8 cellular contexts compared by ENCODE assay signal in genomic region chr2:50746526-50746925, GRCh38.
A peak's percentile ranks its signal among the peaks of the same experiment; 100 is the strongest.
DNase-seq lines count a peak whose midpoint lies in the region; TF ChIP-seq lines count a peak whose summit lies in the region.

No MANE protein-coding gene starts in this region.

- H3K4me2 ChIP-seq in OCI-LY7 (ENCODE audit: low read length) = no peak overlapping the region

- DNase-seq in HEK293T (ENCODE audit: extremely low spot score) (peak; percentile 26), OCI-LY7 (ENCODE audit: low spot score) (peak; percentile 46), glutamatergic neuron (peak; percentile 60), stomach (no peak), NCI-H2107 (lab: John Stamatoyannopoulos, UW) (no peak)
- DNase-seq in activated CD8-positive, alpha-beta memory T cell treated with anti-CD3 and anti-CD28 coated beads, Interleukin-2, amount 50 U/mL, for 4 hours = no peak
- DNase-seq in activated CD4-positive, alpha-beta T cell treated with anti-CD3 and anti-CD28 coated beads for 1 hour = no peak

- H3K27ac Mint-ChIP-seq in glutamatergic neuron (ENCODE audit: unreplicated experiment) = no peak overlapping the region

- no peaks in the 10 kb centered on the region for H3K36me3 Mint-ChIP-seq in glutamatergic neuron (ENCODE audit: unreplicated experiment)

- H3K9me2 ChIP-seq in OCI-LY7 (ENCODE audit: insufficient read depth, low read length) = no peaks in the 10 kb centered on the region

- no peaks in the 10 kb centered on the region for H4K20me1 ChIP-seq in OCI-LY7 (ENCODE audit: insufficient read depth, low read length)

- BruUV-seq in OCI-LY7 (replicated peaks; lab: Mats Ljungman, UMichigan) = no TSS peak

- peaks cover 25% of the 10 kb centered on the region for H3K4me1 Mint-ChIP-seq in glutamatergic neuron (ENCODE audit: low read depth, unreplicated experiment)

- H3K9me3 ChIP-seq in OCI-LY7 (ENCODE audit: low read length) (no peaks in the 10 kb centered on the region), stomach (no peaks in the 10 kb centered on the region)

- H3K27ac ChIP-seq in OCI-LY7 (ENCODE audit: low read depth, low read length, poor library complexity, severe bottlenecking) = no peak overlapping the region
- H3K27ac ChIP-seq in stomach = no peak overlapping the region

- CTCF ChIA-PET in HEK293T (lab: Yijun Ruan, JAX) = interaction anchor here (0.9 kb wide), 1 partner anchor 18 kb away, joined by 3 read pairs; no protein-coding TSS in a partner anchor
- CTCF ChIA-PET in OCI-LY7 (lab: Charles Lee; ENCODE audit: unreplicated experiment) = no interaction called here

- no peak overlapping the region for H3K4me3 ChIP-seq in OCI-LY7 (ENCODE audit: low read depth, low read length, poor library complexity, severe bottlenecking)
- H3K4me3 ChIP-seq in stomach = no peak overlapping the region

- no peaks in the 10 kb centered on the region for H3K9me3 Mint-ChIP-seq in glutamatergic neuron (ENCODE audit: unreplicated experiment)

- H2AFZ ChIP-seq in OCI-LY7 (ENCODE audit: low read length) = no peak overlapping the region

- no peak for TF ChIP-seq POLR2A in stomach (IDR thresholded peaks at IDR 0.05)

- TF ChIP-seq CTCF in GM12873 (IDR thresholded peaks at IDR 0.05; ENCODE audit: insufficient read depth, low read depth, low read length, missing control alignments) (peak; percentile 71), OCI-LY7 (conservative IDR thresholded peaks at IDR 0.05; ENCODE audit: low read length) (peak; percentile 87), glutamatergic neuron (IDR thresholded peaks at IDR 0.05; ENCODE audit: partially characterized antibody, unreplicated experiment) (peak; percentile 76), stomach (IDR thresholded peaks at IDR 0.05) (no peak)

- no peaks in the 10 kb centered on the region for H3K4me1 ChIP-seq in OCI-LY7 (ENCODE audit: insufficient read depth, low read length, poor library complexity, severe bottlenecking)
- no peaks in the 10 kb centered on the region for H3K4me1 ChIP-seq in stomach

- no peaks in the 10 kb centered on the region for H3K36me3 ChIP-seq in OCI-LY7 (ENCODE audit: insufficient read depth, low read length)
- no peaks in the 10 kb centered on the region for H3K36me3 ChIP-seq in stomach

- no peaks in the 10 kb centered on the region for H3K79me2 ChIP-seq in OCI-LY7 (ENCODE audit: insufficient read depth, low read depth, low read length)

- POLR2A ChIA-PET in HEK293T (lab: Yijun Ruan, JAX) (no interaction called here), OCI-LY7 (lab: Charles Lee) (interaction anchor here (0.5 to 1.3 kb wide), 3 partner anchors 11 to 477 kb away, joined by 3 to 5 read pairs (median 3); no protein-coding TSS in a partner anchor)

- H3K4me3 Mint-ChIP-seq in glutamatergic neuron (ENCODE audit: unreplicated experiment) = no peak overlapping the region

- WGBS in stomach, 5 donors = 40 to 60% (median 43%) methylated on average over 2 of the region's 2 CpGs

- no peaks in the 10 kb centered on the region for H3K27me3 Mint-ChIP-seq in glutamatergic neuron (ENCODE audit: unreplicated experiment)

- no peaks in the 10 kb centered on the region for H3K27me3 ChIP-seq in stomach

- intact Hi-C loops in OCI-LY7 (cut with micrococcal nuclease; ENCODE audit: unreplicated experiment) = no loop called here
- intact Hi-C loops in stomach (cut with DNase I; ENCODE audit: low total_unique reads) = no loop called here

- no peak for TF ChIP-seq EP300 in stomach (IDR thresholded peaks at IDR 0.05)

TF ChIP-seq in HEK293T, 16 proteins besides CTCF, POLR2A, EP300 and RAD21:
- TF ChIP-seq HDGF (IDR thresholded peaks at IDR 0.05; ENCODE audit: borderline replicate concordance) (no peak), FOXM1 (IDR thresholded peaks at IDR 0.05; ENCODE audit: borderline replicate concordance) (no peak), SUZ12 (IDR thresholded peaks at IDR 0.05) (no peak), CTBP1 (IDR thresholded peaks at IDR 0.05; ENCODE audit: borderline replicate concordance) (no peak), BHLHE40 (IDR thresholded peaks at IDR 0.05; ENCODE audit: borderline replicate concordance) (no peak), FOXA1 (IDR thresholded peaks at IDR 0.05) (no peak), ZNF384 (IDR thresholded peaks at IDR 0.05) (no peak), FOXK2 (IDR thresholded peaks at IDR 0.05) (no peak), SP1 (IDR thresholded peaks at IDR 0.05) (no peak), TARDBP (IDR thresholded peaks at IDR 0.05) (no peak), ARNT (IDR thresholded peaks at IDR 0.05) (no peak), LEF1 (IDR thresholded peaks at IDR 0.05; ENCODE audit: borderline replicate concordance) (no peak), L3MBTL2 (conservative IDR thresholded peaks at IDR 0.05) (no peak), ELF4 (IDR thresholded peaks at IDR 0.05) (no peak), NFRKB (IDR thresholded peaks at IDR 0.05) (no peak)

Comparison
In these comparisons a context has a peak if more than half of its experiments do, and no peak if none do; other contexts are left out.
1. CTCF ChIP-seq: peak in GM12873 (single experiment), OCI-LY7 (single experiment) and glutamatergic neuron (single experiment); none in stomach (0 of 7).
2. DNase-seq: peak in HEK293T (single experiment), OCI-LY7 (single experiment) and glutamatergic neuron (single experiment); none in activated CD8-positive, alpha-beta memory T cell treated with anti-CD3 and anti-CD28 coated beads, Interleukin-2, amount 50 U/mL, for 4 hours (single experiment), activated CD4-positive, alpha-beta T cell treated with anti-CD3 and anti-CD28 coated beads for 1 hour (single experiment), stomach (single experiment) and NCI-H2107 (single experiment).